ENCODE assay signal across 8 cellular contexts in genomic region chr3:33645060-33645841, GRCh38.
DNase-seq lines count a peak whose midpoint lies in the region; ATAC-seq and TF ChIP-seq lines count a peak whose summit lies in the region.

No MANE protein-coding gene starts in this region.

- peak overlapping the region; percentile 90 for H3K27ac Mint-ChIP-seq in endodermal cell

- TF ChIP-seq CTCF in endodermal cell (conservative IDR thresholded peaks at IDR 0.05), result no peak
- TF ChIP-seq CTCF in GM13977 (IDR thresholded peaks at IDR 0.05; ENCODE audit: extremely low read depth, insufficient read depth, missing control alignments), result no peak

- no peak for ATAC-seq in GM21526 (IDR thresholded peaks at IDR 0.05; ENCODE audit: low FRiP score, unreplicated experiment)

- no peak overlapping the region for H2AK5ac ChIP-seq in neuronal stem cell (ENCODE audit: low read depth, low read length)

- H3K9me3 Mint-ChIP-seq in endodermal cell, result no peaks in the 10 kb centered on the region

- peak overlapping the region; percentile 45 for H3K4me3 Mint-ChIP-seq in endodermal cell

- no peak overlapping the region for H3K4ac ChIP-seq in neuronal stem cell (ENCODE audit: low read length)

- peaks cover 19% of the 10 kb centered on the region for H3K36me3 ChIP-seq in endodermal cell (ENCODE audit: control insufficient read depth, insufficient read depth, low read length)
- H3K36me3 ChIP-seq in muscle layer of colon (ENCODE audit: insufficient read depth, low read length), result no peaks in the 10 kb centered on the region
- peaks cover 0 to 2% of the 10 kb centered on the region in 2 donors for H3K36me3 ChIP-seq in neuronal stem cell (replicated peaks in 1 of 2; ENCODE audit: control insufficient read depth in 2 of 2, insufficient read depth in 2 of 2, low read length in 2 of 2)

- H3K9me3 ChIP-seq in endodermal cell (ENCODE audit: control insufficient read depth, low read length) (no peaks in the 10 kb centered on the region), muscle layer of colon (ENCODE audit: low read length) (no peaks in the 10 kb centered on the region), neuronal stem cell (replicated peaks in 1 of 2; ENCODE audit: control insufficient read depth in 2 of 2, insufficient read depth in 1 of 2, low read depth in 1 of 2, low read length in 2 of 2) (no peaks in the 10 kb centered on the region)

- H3K4me2 ChIP-seq in neuronal stem cell (ENCODE audit: insufficient read depth, low read length, poor library complexity, severe bottlenecking), result no peak overlapping the region

- H3K4me3 ChIP-seq in endodermal cell (ENCODE audit: low read length), result no peak overlapping the region
- H3K4me3 ChIP-seq in muscle layer of colon (ENCODE audit: low read depth in 1 of 2, low read length in 2 of 2), result peak overlapping the region; percentile 38 to 57
- no peak overlapping the region for H3K4me3 ChIP-seq in neuronal stem cell (ENCODE audit: low read length in 2 of 2)

- H3K27me3 ChIP-seq in endodermal cell (ENCODE audit: control insufficient read depth, insufficient read depth, low read length, poor library complexity, severe bottlenecking) (no peaks in the 10 kb centered on the region), muscle layer of colon (ENCODE audit: control insufficient read depth in 1 of 2, insufficient read depth in 2 of 2, low read length in 2 of 2) (no peaks in the 10 kb centered on the region), neuronal stem cell (ENCODE audit: control insufficient read depth in 3 of 3, insufficient read depth in 3 of 3, low read depth in 1 of 3, low read length in 3 of 3) (no peaks in the 10 kb centered on the region)

- H2BK5ac ChIP-seq in neuronal stem cell (ENCODE audit: low read length), result no peak overlapping the region

- peaks cover 4% of the 10 kb centered on the region for H3K4me1 Mint-ChIP-seq in endodermal cell

- no peak overlapping the region for H2BK12ac ChIP-seq in neuronal stem cell (ENCODE audit: low read length)

- WGBS in endodermal cell (ENCODE audit: insufficient coverage in 1 of 2, insufficient read length in 1 of 2), 2 experiments, result 74 to 86% methylated on average over 2 to 5 of the region's 5 CpGs
- WGBS in neuronal stem cell (ENCODE audit: extremely low coverage in 2 of 2, insufficient read length in 2 of 2, insufficient replicate concordance in 1 of 2), 2 donors, result no CpG with 5 or more reads among the region's 5 CpGs

- H3K27me3 Mint-ChIP-seq in endodermal cell (ENCODE audit: insufficient read depth), result no peaks in the 10 kb centered on the region

- no peak overlapping the region for H2BK120ac ChIP-seq in neuronal stem cell (ENCODE audit: low read depth, low read length)

- in situ Hi-C loops in GM13977 (cut with MboI; ENCODE audit: low pct_unique_long_range_greater_than_20kb, low sequenced_read_pairs, unreplicated experiment), result no loop called here

- H3K23ac ChIP-seq in neuronal stem cell (ENCODE audit: low read depth, low read length, poor library complexity), result no peak overlapping the region

- H2BK15ac ChIP-seq in neuronal stem cell (ENCODE audit: low read length), result no peak overlapping the region

- H4K8ac ChIP-seq in neuronal stem cell (ENCODE audit: low read depth, low read length), result no peak overlapping the region

- H3K27ac ChIP-seq in endodermal cell (ENCODE audit: low read depth, low read length) (no peak overlapping the region), muscle layer of colon (ENCODE audit: low read depth, low read length) (no peak overlapping the region), neuronal stem cell (replicated peaks; ENCODE audit: low read length) (no peak overlapping the region)

- peaks cover 7% of the 10 kb centered on the region for H3K36me3 Mint-ChIP-seq in endodermal cell (ENCODE audit: low read depth)

- no peak overlapping the region for H3K14ac ChIP-seq in neuronal stem cell (ENCODE audit: low read length)

- H2AFZ ChIP-seq in neuronal stem cell (ENCODE audit: low read length), result no peak overlapping the region

- no peak overlapping the region for H4K91ac ChIP-seq in neuronal stem cell (ENCODE audit: low read depth, low read length, poor library complexity)

- no peaks in the 10 kb centered on the region for H3K79me1 ChIP-seq in neuronal stem cell (ENCODE audit: low read depth, low read length)

- H3K9ac ChIP-seq in endodermal cell (ENCODE audit: extremely low read depth, low read length, poor library complexity, severe bottlenecking) (no peak overlapping the region), muscle layer of colon (ENCODE audit: low read length) (peak overlapping the region; percentile 25), neuronal stem cell (ENCODE audit: low read depth, low read length, poor library complexity) (no peak overlapping the region)

- H3K4me1 ChIP-seq in endodermal cell (ENCODE audit: control insufficient read depth, insufficient read depth, low read length) (no peaks in the 10 kb centered on the region), muscle layer of colon (ENCODE audit: insufficient read depth, low read length) (peaks cover 8% of the 10 kb centered on the region), neuronal stem cell (ENCODE audit: control insufficient read depth in 2 of 2, insufficient read depth in 1 of 2, low read depth in 1 of 2, low read length in 2 of 2) (peaks cover 1 to 5% of the 10 kb centered on the region in 2 donors)

- H3K18ac ChIP-seq in neuronal stem cell (ENCODE audit: low read length), result no peak overlapping the region

- DNase-seq in NCI-H2107 treated with DMSO at 0.1 percent for 48 hours (lab: John Stamatoyannopoulos, UW; ENCODE audit: unreplicated experiment) (peak; percentile 29), NCI-H2107 (lab: John Stamatoyannopoulos, UW) (no peak), T-helper 1 cell (peak in 4 of 5 donors; percentile 10 to 24 (median 18)), endodermal cell (no peak), GM13977 (ENCODE audit: low spot score) (no peak), neuronal stem cell (ENCODE audit: low spot score) (no peak)

Comparison
In these comparisons a context has a peak if more than half of its experiments do, and no peak if none do; other contexts are left out.
1. DNase-seq: peak in NCI-H2107 treated with DMSO at 0.1 percent for 48 hours (single experiment) and T-helper 1 cell (4 of 5); none in NCI-H2107 (single experiment), endodermal cell (single experiment), GM13977 (single experiment) and neuronal stem cell (single experiment).
2. H3K4me3 ChIP-seq: peak in muscle layer of colon (2 of 2); none in endodermal cell (single experiment) and neuronal stem cell (0 of 2).